ENCODE assay signal across 15 cellular contexts in the genomic region with DNA sequence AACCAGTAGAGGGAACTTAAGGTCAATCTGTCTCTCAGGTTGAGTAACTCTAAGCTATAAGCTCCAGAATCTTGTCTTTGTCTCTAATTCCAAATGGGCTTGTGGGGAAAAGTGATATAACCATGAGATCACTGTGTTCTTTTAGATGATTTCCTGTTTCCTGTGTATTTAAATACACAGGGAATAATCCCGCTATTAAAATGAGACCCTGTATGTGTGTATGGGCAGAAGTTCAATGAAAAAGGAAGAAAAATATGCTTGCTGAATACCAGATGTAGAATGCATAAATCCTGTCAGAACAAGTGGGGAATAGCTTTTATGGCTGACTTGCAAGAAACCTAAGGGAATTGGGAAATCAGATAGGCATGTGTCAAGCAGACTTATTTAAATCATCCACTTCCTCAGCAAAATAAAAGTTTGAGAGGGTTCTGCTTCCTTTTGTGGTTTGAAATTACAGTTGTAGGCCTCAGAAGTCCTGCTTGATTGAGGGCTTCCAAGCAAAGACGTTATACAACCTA.
DNase-seq lines count a peak whose midpoint lies in the region; ATAC-seq, FAIRE-seq and TF ChIP-seq lines count a peak whose summit lies in the region.
"Had no signal": no experiment of that assay in that cellular context is flagged by ENCODE, and none has a peak within 500 bp of the region (broad histone marks: within the 10 kb centered on the region; RNA-seq: fewer than 3 reads in every experiment).

No MANE protein-coding gene starts in this region.

- H3K4me2 ChIP-seq in keratinocyte (ENCODE audit: control insufficient read depth, extremely low read depth, insufficient read depth, low read depth, low read length) (no peak overlapping the region), Karpas-422 (ENCODE audit: low read depth, low read length, poor library complexity, severe bottlenecking) (no peak overlapping the region)

- ATAC-seq in GM21528 (IDR thresholded peaks at IDR 0.05; ENCODE audit: low FRiP score, unreplicated experiment), result no peak
- ATAC-seq: left colon had no signal

- peak; percentile 8 for DNase-seq in HTR-8/SVneo (ENCODE audit: insufficient read length, low spot score)
- DNase-seq in dedifferentiated amniotic fluid mesenchymal stem cell (ENCODE audit: extremely low spot score), result peak; percentile 22
- no peak for DNase-seq in keratinocyte (ENCODE audit: low read depth, low spot score)
- no peak for DNase-seq in Karpas-422
- no peak for DNase-seq in effector CD4-positive, alpha-beta T cell
- DNase-seq in NCI-H1436 (lab: John Stamatoyannopoulos, UW), result no peak
- DNase-seq: activated CD8-positive, alpha-beta memory T cell treated with anti-CD3 and anti-CD28 coated beads, Interleukin-2, amount 50 U/mL, for 4 hours; amygdala; left colon; NCI-H1694 treated with DMSO at 0.1 percent for 48 hours; pancreas had no signal

- H3K4me1 ChIP-seq in ACC112 (ENCODE audit: control insufficient read depth, insufficient read depth, low read length, unreplicated experiment) (peaks cover 13% of the 10 kb centered on the region), keratinocyte (ENCODE audit: control insufficient read depth, extremely low read depth, insufficient read depth, low read length) (peaks cover 11% of the 10 kb centered on the region), Karpas-422 (ENCODE audit: low read length) (no peaks in the 10 kb centered on the region)
- H3K4me1 ChIP-seq: pancreas had no signal

- H3K9me1 ChIP-seq in keratinocyte (ENCODE audit: control insufficient read depth, extremely low read depth, insufficient read depth, low read length), result no peaks in the 10 kb centered on the region

- H3K79me2 ChIP-seq in ACC112 (ENCODE audit: control insufficient read depth, insufficient read depth, low read length, unreplicated experiment) (no peaks in the 10 kb centered on the region), keratinocyte (ENCODE audit: control insufficient read depth, insufficient read depth, low read length) (no peaks in the 10 kb centered on the region), Karpas-422 (ENCODE audit: low read length) (no peaks in the 10 kb centered on the region)

- H4K20me1 ChIP-seq in keratinocyte (ENCODE audit: control insufficient read depth, extremely low read depth, insufficient read depth, low read length) (no peaks in the 10 kb centered on the region), Karpas-422 (ENCODE audit: insufficient read depth, low read depth, low read length) (no peaks in the 10 kb centered on the region)

- H3K9me3 ChIP-seq in keratinocyte (ENCODE audit: control insufficient read depth, low read depth, low read length) (no peaks in the 10 kb centered on the region), Karpas-422 (ENCODE audit: low read length) (no peaks in the 10 kb centered on the region)
- H3K9me3 ChIP-seq: pancreas, thoracic aorta had no signal

- no peaks in the 10 kb centered on the region for H3K36me3 ChIP-seq in ACC112 (ENCODE audit: insufficient read depth, low read length)
- H3K36me3 ChIP-seq in keratinocyte (ENCODE audit: control insufficient read depth in 2 of 2, extremely low read depth in 1 of 2, insufficient read depth in 2 of 2, low read length in 2 of 2), result no peaks in the 10 kb centered on the region
- H3K36me3 ChIP-seq in Karpas-422 (ENCODE audit: insufficient read depth, low read length), result no peaks in the 10 kb centered on the region
- H3K36me3 ChIP-seq: pancreas, thoracic aorta had no signal

- H3K27ac ChIP-seq in ACC112 (ENCODE audit: low read depth, low read length) (0 out of 2 replicates have a peak overlapping the region, but pooled peaks have one; percentile 3), keratinocyte (ENCODE audit: control insufficient read depth, insufficient read depth, low read length) (no peak overlapping the region), Karpas-422 (ENCODE audit: low read length) (no peak overlapping the region)
- H3K27ac ChIP-seq: pancreas, thoracic aorta had no signal

- H3K27me3 ChIP-seq in ACC112 (ENCODE audit: insufficient read depth, low read length), result no peaks in the 10 kb centered on the region
- no peaks in the 10 kb centered on the region for H3K27me3 ChIP-seq in keratinocyte (ENCODE audit: control insufficient read depth, extremely low read depth, insufficient read depth, low read length)
- no peaks in the 10 kb centered on the region for H3K27me3 ChIP-seq in Karpas-422 (ENCODE audit: low read length)
- H3K27me3 ChIP-seq: pancreas had no signal

- dilution Hi-C loops in keratinocyte (cut with MboI; ENCODE audit: extremely low pct_ligation_motif_present, low sequenced_read_pairs), result no loop called here

- no peaks in the 10 kb centered on the region for H3K9me2 ChIP-seq in Karpas-422 (replicated peaks; ENCODE audit: insufficient read depth, low read length)

- FAIRE-seq in HTR-8/SVneo (lab: Jason Lieb, UNC), result no peak
- peak; percentile 67 for FAIRE-seq in keratinocyte (lab: Jason Lieb, UNC)
- FAIRE-seq: pancreas, TTC549 had no signal

- no peak overlapping the region for H3K4me3 ChIP-seq in ACC112 (ENCODE audit: low read depth, low read length)
- no peak overlapping the region for H3K4me3 ChIP-seq in keratinocyte (ENCODE audit: control insufficient read depth in 2 of 3, extremely low read depth in 1 of 3, insufficient read depth in 2 of 3, low read depth in 1 of 3, low read length in 3 of 3)
- H3K4me3 ChIP-seq in Karpas-422 (ENCODE audit: low read length), result no peak overlapping the region
- H3K4me3 ChIP-seq: pancreas, thoracic aorta had no signal

- no peak overlapping the region for H3K9ac ChIP-seq in keratinocyte (ENCODE audit: control insufficient read depth, extremely low read depth, insufficient read depth, low read length)
- no peak overlapping the region for H3K9ac ChIP-seq in Karpas-422 (ENCODE audit: low read length)

- H2AFZ ChIP-seq in ACC112 (ENCODE audit: low read length, unreplicated experiment), result peak overlapping the region; percentile 61
- H2AFZ ChIP-seq in keratinocyte (ENCODE audit: control insufficient read depth, low read length), result peak overlapping the region; percentile 63
- H2AFZ ChIP-seq in Karpas-422 (ENCODE audit: low read length), result no peak overlapping the region

- no peak for TF ChIP-seq CTCF in keratinocyte (optimal IDR thresholded peaks at IDR 0.05 in 1 of 3, IDR thresholded peaks at IDR 0.05 in 1 of 3, conservative IDR thresholded peaks at IDR 0.05 in 1 of 3; ENCODE audit: extremely low read depth in 1 of 3, insufficient read depth in 2 of 3, low read length in 3 of 3)

Comparison
In these comparisons a context has a peak if more than half of its experiments do, and no peak if none do; other contexts are left out.
1. DNase-seq: peak in HTR-8/SVneo (single experiment) and dedifferentiated amniotic fluid mesenchymal stem cell (single experiment); none in keratinocyte (single experiment), Karpas-422 (single experiment), effector CD4-positive, alpha-beta T cell (single experiment) and NCI-H1436 (single experiment).